Comparison of ENCODE assay signal across 11 cellular contexts in the genomic region with DNA sequence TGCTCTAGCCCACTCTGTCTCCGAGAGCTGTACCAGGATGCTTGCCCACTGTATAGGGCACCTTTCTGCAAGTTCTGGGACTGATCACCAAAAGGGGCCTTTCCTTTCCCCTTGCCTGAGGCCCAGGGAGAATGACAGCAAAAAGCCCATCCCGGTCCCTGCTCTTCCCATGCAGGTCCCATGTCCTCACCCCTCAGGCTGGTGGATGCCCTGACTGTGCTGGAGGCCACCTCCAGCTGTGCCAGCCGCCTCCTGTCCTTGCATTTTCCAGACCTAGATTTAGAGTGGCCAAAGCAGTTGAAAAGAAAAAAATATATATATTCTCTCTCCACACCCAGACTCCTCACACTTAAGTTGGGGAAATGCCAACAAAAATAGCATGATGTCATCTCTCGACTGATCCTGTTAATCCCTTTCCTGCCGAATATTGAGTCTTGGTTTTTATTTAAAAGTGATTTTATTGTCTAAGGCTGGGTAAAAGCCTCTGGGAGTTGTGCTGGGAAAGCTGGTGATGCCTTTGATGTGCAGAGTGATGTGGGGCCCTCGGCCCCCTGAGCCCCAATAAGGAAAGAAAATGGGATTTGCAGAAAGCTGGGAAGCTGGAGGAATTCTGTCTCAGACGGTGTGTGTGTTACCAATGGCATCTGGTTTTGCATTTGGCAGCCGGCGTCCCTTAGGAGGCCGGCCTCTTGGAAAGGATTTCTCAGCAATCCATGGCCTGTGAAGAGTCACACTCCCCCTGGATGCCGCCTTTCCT. TPM values are rescaled to one million over a fixed set of nuclear protein-coding genes. Genes with fewer than 3 reads are reported as not detected.
DNase-seq lines count a peak whose midpoint lies in the region; ATAC-seq and TF ChIP-seq lines count a peak whose summit lies in the region.
"Had no signal": no experiment of that assay in that cellular context is flagged by ENCODE, and none has a peak within 500 bp of the region (broad histone marks: within the 10 kb centered on the region; RNA-seq: fewer than 3 reads in every experiment).

No MANE protein-coding gene starts in this region.

- intact Hi-C loops in heart right ventricle (cut with DNase I), result no loop called here

- no peak overlapping the region for H3K9ac ChIP-seq in stomach smooth muscle (ENCODE audit: low read length in 2 of 2)

- in situ Hi-C loops in astrocyte of the cerebellum (cut with HindIII; ENCODE audit: low sequenced_read_pairs), result loop anchor here (5.0 kb wide), 1 partner anchor 106 kb away; no protein-coding TSS in a partner anchor

- H3K9me3 ChIP-seq in heart right ventricle, result peaks cover 0 to 4% (median 0%) of the 10 kb centered on the region in 11 donors
- H3K9me3 ChIP-seq in stomach smooth muscle (ENCODE audit: control insufficient read depth in 2 of 2, low read length in 2 of 2), result no peaks in the 10 kb centered on the region

- H3K27me3 ChIP-seq in heart right ventricle (no peaks in the 10 kb centered on the region), stomach smooth muscle (ENCODE audit: control insufficient read depth in 1 of 2, insufficient read depth in 2 of 2, low read length in 2 of 2) (no peaks in the 10 kb centered on the region)

- ATAC-seq in heart right ventricle (peak in 7 of 8 donors; percentile 15 to 63 (median 43)), HG03097 (IDR thresholded peaks at IDR 0.05; ENCODE audit: low FRiP score, unreplicated experiment) (no peak)
- ATAC-seq: effector memory CD8-positive, alpha-beta T cell had no signal

- H3K36me3 ChIP-seq in heart right ventricle (no peaks in the 10 kb centered on the region), stomach smooth muscle (ENCODE audit: control insufficient read depth in 2 of 2, insufficient read depth in 2 of 2, low read length in 2 of 2) (no peaks in the 10 kb centered on the region)

- H3K4me3 ChIP-seq in astrocyte of the cerebellum (ENCODE audit: low read depth, low read length) (no peak overlapping the region), heart right ventricle (no peak overlapping the region), stomach smooth muscle (ENCODE audit: low read length in 2 of 2) (no peak overlapping the region)

- DNase-seq in NCI-H524 (lab: John Stamatoyannopoulos, UW) (peak; percentile 28 to 58), NCI-H524 treated with DMSO at 0.1 percent for 48 hours (lab: John Stamatoyannopoulos, UW) (no peak), astrocyte of the cerebellum (ENCODE audit: low read depth) (peak; percentile 60), heart right ventricle (no peak), NCI-H446 treated with DMSO at 0.1 percent for 48 hours (lab: John Stamatoyannopoulos, UW) (no peak)
- no peak for DNase-seq in stimulated activated CD4-positive, alpha-beta T cell treated with anti-CD3 and anti-CD28 coated beads, Interleukin-4, amount 100 ng/mL, for 4 hours
- DNase-seq: effector memory CD8-positive, alpha-beta T cell; NCI-H510A treated with DMSO at 0.1 percent for 48 hours; small intestine had no signal

- H3K27ac ChIP-seq in heart right ventricle (peak overlapping the region in 2 of 10 donors; percentile 16 to 53), stomach smooth muscle (ENCODE audit: low read length) (peak overlapping the region; percentile 37)

- TF ChIP-seq CTCF in astrocyte of the cerebellum (IDR thresholded peaks at IDR 0.05; ENCODE audit: low read depth, low read length, missing control alignments) (no peak), heart right ventricle (IDR thresholded peaks at IDR 0.05) (no peak)

- WGBS in heart right ventricle, 2 donors, result 51 to 58% methylated on average over 11 of the region's 11 CpGs

- H3K4me1 ChIP-seq in heart right ventricle (peaks cover 4 to 32% (median 20%) of the 10 kb centered on the region in 9 donors), stomach smooth muscle (ENCODE audit: control insufficient read depth, insufficient read depth, low read length) (peaks cover 14% of the 10 kb centered on the region)

RNA-seq across cellular contexts. Expression of a gene that starts 29.3 kb away (rescaled TPM):
- total RNA-seq in heart right ventricle, result over 10,000 TPM; 11,955 to 17,571 (median 14,403) TPM
- over 10,000 TPM; 10,066 to 18,091 TPM for polyA plus RNA-seq in heart right ventricle

Comparison
In these comparisons a context has a peak if more than half of its experiments do, and no peak if none do; other contexts are left out.
1. DNase-seq: peak in NCI-H524 (2 of 2) and astrocyte of the cerebellum (single experiment); none in NCI-H524 treated with DMSO at 0.1 percent for 48 hours (single experiment), heart right ventricle (0 of 2), NCI-H446 treated with DMSO at 0.1 percent for 48 hours (single experiment) and stimulated activated CD4-positive, alpha-beta T cell treated with anti-CD3 and anti-CD28 coated beads, Interleukin-4, amount 100 ng/mL, for 4 hours (0 of 2).